Comparison of ENCODE assay signal across 14 cellular contexts in the genomic region with DNA sequence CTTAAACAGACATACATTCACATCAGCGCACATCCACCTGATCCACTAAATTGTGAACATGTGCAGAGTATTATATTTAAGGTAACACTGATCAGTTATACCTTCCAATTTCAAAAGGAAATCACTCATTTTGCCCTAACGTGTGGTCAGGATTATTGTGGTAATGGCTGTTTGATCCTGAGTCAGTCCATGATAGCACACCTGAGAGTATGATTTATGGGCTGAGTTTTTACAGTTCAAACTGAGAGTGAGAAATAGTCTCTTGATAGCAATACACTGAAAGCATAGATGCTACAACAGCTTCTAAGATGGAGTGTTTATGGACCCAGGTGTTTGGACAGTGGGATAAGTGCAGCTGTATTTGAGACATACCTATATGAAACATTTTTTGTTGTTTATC.
DNase-seq lines count a peak whose midpoint lies in the region; ATAC-seq lines count a peak whose summit lies in the region.
"Had no signal": no experiment of that assay in that cellular context is flagged by ENCODE, and none has a peak within 500 bp of the region (broad histone marks: within the 10 kb centered on the region; RNA-seq: fewer than 3 reads in every experiment).

No MANE protein-coding gene starts in this region.

- peak; percentile 33 for ATAC-seq in activated CD8-positive, alpha-beta memory T cell treated with anti-CD3 and anti-CD28 coated beads, Interleukin-2, amount 10 ng/mL, durations not matched to agents 7 days and 5 days
- peak; percentile 20 for ATAC-seq in activated naive CD8-positive, alpha-beta T cell treated with anti-CD3 and anti-CD28 coated beads, Interleukin-2, amount 50 U/mL, for 24 hours
- ATAC-seq in stimulated activated naive CD8-positive, alpha-beta T cell treated with anti-CD3 and anti-CD28 coated beads, Interleukin-15, amount 100 ng/mL, for 72 hours: peak; percentile 73
- no peak for ATAC-seq in HG03520 (IDR thresholded peaks at IDR 0.05; ENCODE audit: unreplicated experiment)
- ATAC-seq: A549 had no signal

- H3K4me1 Mint-ChIP-seq in activated CD8-positive, alpha-beta memory T cell treated with anti-CD3 and anti-CD28 coated beads, Interleukin-2, amount 10 ng/mL, durations not matched to agents 7 days and 5 days: peaks cover 6% of the 10 kb centered on the region
- no peaks in the 10 kb centered on the region for H3K4me1 Mint-ChIP-seq in activated naive CD8-positive, alpha-beta T cell treated with anti-CD3 and anti-CD28 coated beads, Interleukin-2, amount 50 U/mL, for 24 hours
- H3K4me1 Mint-ChIP-seq in activated naive CD8-positive, alpha-beta T cell treated with anti-CD3 and anti-CD28 coated beads for 36 hours: peaks cover 9% of the 10 kb centered on the region
- no peaks in the 10 kb centered on the region for H3K4me1 Mint-ChIP-seq in stimulated activated naive CD8-positive, alpha-beta T cell treated with anti-CD3 and anti-CD28 coated beads, Interleukin-15, amount 100 ng/mL, for 72 hours

- H3K27ac Mint-ChIP-seq in activated CD8-positive, alpha-beta memory T cell treated with anti-CD3 and anti-CD28 coated beads, Interleukin-2, amount 10 ng/mL, durations not matched to agents 7 days and 5 days: no peak overlapping the region
- no peak overlapping the region for H3K27ac Mint-ChIP-seq in activated naive CD8-positive, alpha-beta T cell treated with anti-CD3 and anti-CD28 coated beads, Interleukin-2, amount 50 U/mL, for 24 hours
- no peak overlapping the region for H3K27ac Mint-ChIP-seq in activated naive CD8-positive, alpha-beta T cell treated with anti-CD3 and anti-CD28 coated beads for 36 hours
- no peak overlapping the region for H3K27ac Mint-ChIP-seq in stimulated activated naive CD8-positive, alpha-beta T cell treated with anti-CD3 and anti-CD28 coated beads, Interleukin-15, amount 100 ng/mL, for 72 hours
- H3K27ac Mint-ChIP-seq: CD4-positive, alpha-beta T cell; H9 had no signal

- H3K27me3 Mint-ChIP-seq in activated CD8-positive, alpha-beta memory T cell treated with anti-CD3 and anti-CD28 coated beads, Interleukin-2, amount 10 ng/mL, durations not matched to agents 7 days and 5 days: peaks cover 15% of the 10 kb centered on the region
- H3K27me3 Mint-ChIP-seq in activated naive CD8-positive, alpha-beta T cell treated with anti-CD3 and anti-CD28 coated beads, Interleukin-2, amount 50 U/mL, for 24 hours: peaks cover 20% of the 10 kb centered on the region
- peaks cover 31% of the 10 kb centered on the region for H3K27me3 Mint-ChIP-seq in activated naive CD8-positive, alpha-beta T cell treated with anti-CD3 and anti-CD28 coated beads for 36 hours
- H3K27me3 Mint-ChIP-seq in stimulated activated naive CD8-positive, alpha-beta T cell treated with anti-CD3 and anti-CD28 coated beads, Interleukin-15, amount 100 ng/mL, for 72 hours: peaks cover 22% of the 10 kb centered on the region

- DNase-seq in DMS79 treated with DMSO at 0.1 percent for 48 hours (lab: John Stamatoyannopoulos, UW) (peak; percentile 1), DMS79 (lab: John Stamatoyannopoulos, UW) (no peak)
- DNase-seq in activated CD8-positive, alpha-beta memory T cell treated with anti-CD3 and anti-CD28 coated beads, Interleukin-2, amount 10 ng/mL, durations not matched to agents 7 days and 5 days: no peak
- no peak for DNase-seq in activated CD8-positive, alpha-beta memory T cell treated with anti-CD3 and anti-CD28 coated beads, Interleukin-2, amount 50 U/mL, for 48 hours
- no peak for DNase-seq in activated naive CD8-positive, alpha-beta T cell treated with anti-CD3 and anti-CD28 coated beads, Interleukin-2, amount 50 U/mL, for 24 hours
- no peak for DNase-seq in activated naive CD8-positive, alpha-beta T cell treated with anti-CD3 and anti-CD28 coated beads for 36 hours
- DNase-seq in stimulated activated naive CD8-positive, alpha-beta T cell treated with anti-CD3 and anti-CD28 coated beads, Interleukin-15, amount 100 ng/mL, for 72 hours: no peak
- DNase-seq: AML-193; Caco-2; CD4-positive, alpha-beta T cell; GF-D8; H9 had no signal

- no peak overlapping the region for H3K4me3 Mint-ChIP-seq in activated CD8-positive, alpha-beta memory T cell treated with anti-CD3 and anti-CD28 coated beads, Interleukin-2, amount 10 ng/mL, durations not matched to agents 7 days and 5 days
- no peak overlapping the region for H3K4me3 Mint-ChIP-seq in activated naive CD8-positive, alpha-beta T cell treated with anti-CD3 and anti-CD28 coated beads, Interleukin-2, amount 50 U/mL, for 24 hours
- no peak overlapping the region for H3K4me3 Mint-ChIP-seq in activated naive CD8-positive, alpha-beta T cell treated with anti-CD3 and anti-CD28 coated beads for 36 hours
- no peak overlapping the region for H3K4me3 Mint-ChIP-seq in stimulated activated naive CD8-positive, alpha-beta T cell treated with anti-CD3 and anti-CD28 coated beads, Interleukin-15, amount 100 ng/mL, for 72 hours
- H3K4me3 Mint-ChIP-seq: CD4-positive, alpha-beta T cell; H9 had no signal

- no peaks in the 10 kb centered on the region for H3K9me3 Mint-ChIP-seq in activated CD8-positive, alpha-beta memory T cell treated with anti-CD3 and anti-CD28 coated beads, Interleukin-2, amount 10 ng/mL, durations not matched to agents 7 days and 5 days (ENCODE audit: low read depth)
- no peaks in the 10 kb centered on the region for H3K9me3 Mint-ChIP-seq in activated naive CD8-positive, alpha-beta T cell treated with anti-CD3 and anti-CD28 coated beads, Interleukin-2, amount 50 U/mL, for 24 hours
- H3K9me3 Mint-ChIP-seq in activated naive CD8-positive, alpha-beta T cell treated with anti-CD3 and anti-CD28 coated beads for 36 hours: no peaks in the 10 kb centered on the region
- no peaks in the 10 kb centered on the region for H3K9me3 Mint-ChIP-seq in stimulated activated naive CD8-positive, alpha-beta T cell treated with anti-CD3 and anti-CD28 coated beads, Interleukin-15, amount 100 ng/mL, for 72 hours
- H3K9me3 Mint-ChIP-seq: CD4-positive, alpha-beta T cell; H9 had no signal

- H3K36me3 Mint-ChIP-seq in activated CD8-positive, alpha-beta memory T cell treated with anti-CD3 and anti-CD28 coated beads, Interleukin-2, amount 10 ng/mL, durations not matched to agents 7 days and 5 days: no peaks in the 10 kb centered on the region
- no peaks in the 10 kb centered on the region for H3K36me3 Mint-ChIP-seq in activated naive CD8-positive, alpha-beta T cell treated with anti-CD3 and anti-CD28 coated beads, Interleukin-2, amount 50 U/mL, for 24 hours (ENCODE audit: low read depth)
- no peaks in the 10 kb centered on the region for H3K36me3 Mint-ChIP-seq in activated naive CD8-positive, alpha-beta T cell treated with anti-CD3 and anti-CD28 coated beads for 36 hours

- CTCF ChIA-PET in activated CD8-positive, alpha-beta memory T cell treated with anti-CD3 and anti-CD28 coated beads, Interleukin-2, amount 10 ng/mL, durations not matched to agents 7 days and 5 days (lab: Charles Lee): no interaction called here
